In the genomic region with DNA sequence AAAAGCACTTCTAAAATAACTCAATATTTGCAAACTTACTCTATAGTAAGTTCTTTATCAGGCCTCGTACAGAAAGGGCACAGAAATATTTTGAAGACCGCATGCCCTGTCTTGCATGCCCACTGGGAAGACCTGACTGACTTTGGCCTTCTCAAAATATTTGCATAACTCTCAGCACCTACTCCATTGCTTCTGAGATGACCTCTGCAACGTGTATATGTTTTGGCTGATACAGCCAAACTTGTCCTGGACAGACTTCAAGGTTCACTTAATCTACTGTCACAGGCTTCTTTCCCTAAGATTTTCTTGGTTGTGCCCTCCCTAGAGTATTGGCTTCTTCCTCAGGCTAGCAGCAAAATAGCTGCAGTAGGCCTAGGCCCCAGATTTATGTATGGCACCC, we compare ENCODE assay signal across 18 cellular contexts. TPM values are rescaled to one million over a fixed set of nuclear protein-coding genes. Genes with fewer than 3 reads are reported as not detected.
DNase-seq lines count a peak whose midpoint lies in the region; ATAC-seq and TF ChIP-seq lines count a peak whose summit lies in the region.
"Had no signal": no experiment of that assay in that cellular context is flagged by ENCODE, and none has a peak within 500 bp of the region (broad histone marks: within the 10 kb centered on the region; RNA-seq: fewer than 3 reads in every experiment).

No MANE protein-coding gene starts in this region.

- BruUV-seq in OCI-LY7 (replicated peaks; lab: Mats Ljungman, UMichigan): no TSS peak

- DNase-seq in erythroblast (lab: John Stamatoyannopoulos, UW): peak; percentile 40 to 73
- no peak for DNase-seq in mesothelial cell of epicardium (ENCODE audit: low spot score in 2 of 2, unreplicated experiment in 2 of 2)
- no peak for DNase-seq in sciatic nerve (ENCODE audit: low spot score)
- DNase-seq in OCI-LY7 (ENCODE audit: low spot score): no peak
- DNase-seq in KBM-7: no peak
- DNase-seq: CD4-positive, alpha-beta memory T cell; DMS153; GF-D8; H7; NCI-H1105; NCI-H2081; NCI-H2171 treated with DMSO at 0.1 percent for 48 hours; NCI-H446; NCI-H526 treated with DMSO at 0.1 percent for 48 hours had no signal

- no peak overlapping the region; the same call in 1 of the 2 replicates for H2AFZ ChIP-seq in Loucy (ENCODE audit: low read length)
- no peak overlapping the region for H2AFZ ChIP-seq in OCI-LY7 (ENCODE audit: low read length)

- peaks cover 27% of the 10 kb centered on the region for H3K4me1 ChIP-seq in Loucy (ENCODE audit: insufficient read depth, low read length, poor library complexity, severe bottlenecking)
- H3K4me1 ChIP-seq in stomach smooth muscle (ENCODE audit: control insufficient read depth, insufficient read depth, low read length): peaks cover 34% of the 10 kb centered on the region
- H3K4me1 ChIP-seq in OCI-LY7 (ENCODE audit: insufficient read depth, low read length, poor library complexity, severe bottlenecking): no peaks in the 10 kb centered on the region
- H3K4me1 ChIP-seq: BLaER1 had no signal

- no peak overlapping the region for H3K4me3 Mint-ChIP-seq in mesothelial cell of epicardium
- H3K4me3 Mint-ChIP-seq: CD4-positive, alpha-beta memory T cell had no signal

- no peak for ATAC-seq in sciatic nerve
- ATAC-seq: Right ventricle myocardium inferior had no signal

- H3K4me1 Mint-ChIP-seq in mesothelial cell of epicardium: peaks cover 47% of the 10 kb centered on the region
- H3K4me1 Mint-ChIP-seq: CD4-positive, alpha-beta memory T cell had no signal

- in situ Hi-C loops in KBM-7 (cut with MboI; ENCODE audit: low pct_unique_long_range_greater_than_20kb, low sequenced_read_pairs): no loop called here

- H3K27me3 ChIP-seq in Loucy (ENCODE audit: insufficient read depth, low read length, poor library complexity, severe bottlenecking): no peaks in the 10 kb centered on the region
- H3K27me3 ChIP-seq in stomach smooth muscle (ENCODE audit: control insufficient read depth in 1 of 2, insufficient read depth in 2 of 2, low read length in 2 of 2): no peaks in the 10 kb centered on the region
- H3K27me3 ChIP-seq: BLaER1 had no signal

- H3K36me3 ChIP-seq in Loucy (ENCODE audit: insufficient read depth, low read length) (no peaks in the 10 kb centered on the region), stomach smooth muscle (ENCODE audit: control insufficient read depth in 2 of 2, insufficient read depth in 2 of 2, low read length in 2 of 2) (no peaks in the 10 kb centered on the region), OCI-LY7 (ENCODE audit: insufficient read depth, low read length) (no peaks in the 10 kb centered on the region)
- H3K36me3 ChIP-seq: BLaER1 had no signal

- H4K20me1 ChIP-seq in Loucy (ENCODE audit: insufficient read depth, low read length, poor library complexity, severe bottlenecking) (no peaks in the 10 kb centered on the region), OCI-LY7 (ENCODE audit: insufficient read depth, low read length) (no peaks in the 10 kb centered on the region)
- H4K20me1 ChIP-seq: BLaER1 had no signal

- no peaks in the 10 kb centered on the region for H3K9me3 ChIP-seq in Loucy (ENCODE audit: insufficient read depth, low read depth, low read length)
- H3K9me3 ChIP-seq in stomach smooth muscle (ENCODE audit: control insufficient read depth in 2 of 2, low read length in 2 of 2): no peaks in the 10 kb centered on the region
- H3K9me3 ChIP-seq in OCI-LY7 (ENCODE audit: low read length): no peaks in the 10 kb centered on the region
- H3K9me3 ChIP-seq: BLaER1 had no signal

- H3K9me2 ChIP-seq in Loucy (replicated peaks; ENCODE audit: low read depth, low read length) (no peaks in the 10 kb centered on the region), OCI-LY7 (ENCODE audit: insufficient read depth, low read length) (no peaks in the 10 kb centered on the region)

- TF ChIP-seq POLR2A in erythroblast (IDR thresholded peaks at IDR 0.05; ENCODE audit: low read length): no peak

- H3K9ac ChIP-seq in Loucy (ENCODE audit: low read depth, low read length, poor library complexity, severe bottlenecking): peak overlapping the region; percentile 28
- H3K9ac ChIP-seq in stomach smooth muscle (ENCODE audit: low read length in 2 of 2): no peak overlapping the region
- H3K9ac ChIP-seq: BLaER1 had no signal

- no peaks in the 10 kb centered on the region for H3K27me3 Mint-ChIP-seq in mesothelial cell of epicardium (ENCODE audit: low read depth)

- TF ChIP-seq CTCF in Loucy (conservative IDR thresholded peaks at IDR 0.05; ENCODE audit: low read length) (no peak), mesothelial cell of epicardium (IDR thresholded peaks at IDR 0.05; ENCODE audit: unreplicated experiment) (no peak), OCI-LY7 (conservative IDR thresholded peaks at IDR 0.05; ENCODE audit: low read length) (no peak)

- peak overlapping the region; percentile 52 for H3K4me2 ChIP-seq in Loucy (ENCODE audit: low read depth, low read length, poor library complexity, severe bottlenecking)
- H3K4me2 ChIP-seq in OCI-LY7 (ENCODE audit: low read length): no peak overlapping the region
- H3K4me2 ChIP-seq: BLaER1 had no signal

- POLR2A ChIA-PET in OCI-LY7 (lab: Charles Lee): interaction anchor here (0.6 kb wide), 1 partner anchor 151 kb away, joined by 8 read pairs; no protein-coding TSS in a partner anchor

- CTCF ChIA-PET in OCI-LY7 (lab: Charles Lee; ENCODE audit: unreplicated experiment): no interaction called here

- no peak overlapping the region for H3K4me3 ChIP-seq in Loucy (ENCODE audit: low read length, poor library complexity, severe bottlenecking)
- peak overlapping the region in 1 of 2 donors; percentile 31 for H3K4me3 ChIP-seq in stomach smooth muscle (ENCODE audit: low read length in 2 of 2)
- no peak overlapping the region for H3K4me3 ChIP-seq in OCI-LY7 (ENCODE audit: low read depth, low read length, poor library complexity, severe bottlenecking)
- H3K4me3 ChIP-seq: BLaER1 had no signal

- H3K79me2 ChIP-seq in Loucy (ENCODE audit: insufficient read depth, low read length) (peaks cover 17% of the 10 kb centered on the region; the same call in 1 of the 2 replicates), OCI-LY7 (ENCODE audit: insufficient read depth, low read depth, low read length) (no peaks in the 10 kb centered on the region)

- peak overlapping the region; percentile 34 for H3K27ac Mint-ChIP-seq in mesothelial cell of epicardium
- H3K27ac Mint-ChIP-seq: CD4-positive, alpha-beta memory T cell had no signal

- no peaks in the 10 kb centered on the region for H3K9me3 Mint-ChIP-seq in mesothelial cell of epicardium
- H3K9me3 Mint-ChIP-seq: CD4-positive, alpha-beta memory T cell had no signal

- intact Hi-C loops in sciatic nerve (cut with DNase I) (no loop called here), OCI-LY7 (cut with micrococcal nuclease; ENCODE audit: unreplicated experiment) (no loop called here)

- H3K27ac ChIP-seq in stomach smooth muscle (ENCODE audit: low read length) (peak overlapping the region; percentile 66), OCI-LY7 (ENCODE audit: low read depth, low read length, poor library complexity, severe bottlenecking) (no peak overlapping the region)
- H3K27ac ChIP-seq: BLaER1 had no signal

- H3K36me3 Mint-ChIP-seq in mesothelial cell of epicardium: no peaks in the 10 kb centered on the region
- H3K36me3 Mint-ChIP-seq: CD4-positive, alpha-beta memory T cell had no signal

- no peaks in the 10 kb centered on the region; the same call in 1 of the 2 replicates for H3F3A ChIP-seq in Loucy (ENCODE audit: low read depth)

RNA-seq across cellular contexts. Expression of a gene that starts 21.5 kb away (rescaled TPM):
- total RNA-seq in mesothelial cell of epicardium (42.0 to 45.0 TPM (median 42.9 TPM) in 3 replicates), sciatic nerve (114 TPM), OCI-LY7 (2022) (55.4 and 62.7 TPM in 2 replicates)
- 19.3 and 24.4 TPM in 2 replicates for total RNA-seq in OCI-LY7 (2014; rRNA removed; shearing (Covaris generic))

RNA-seq across cellular contexts. Expression of a gene that starts 39.0 kb away (rescaled TPM):
- 50.4 to 59.1 TPM (median 51.6 TPM) in 3 replicates for total RNA-seq in mesothelial cell of epicardium
- 38.2 TPM for total RNA-seq in sciatic nerve
- total RNA-seq in OCI-LY7 (2014; rRNA removed; shearing (Covaris generic)): 37.2 and 46.9 TPM in 2 replicates
- 31.7 and 34.9 TPM in 2 replicates for total RNA-seq in OCI-LY7 (2022)

Comparison
In these comparisons a context has a peak if more than half of its experiments do, and no peak if none do; other contexts are left out.
1. DNase-seq: peak in erythroblast (2 of 2); none in mesothelial cell of epicardium (0 of 2), sciatic nerve (single experiment), OCI-LY7 (single experiment) and KBM-7 (single experiment).